9 cellular contexts compared by ENCODE assay signal in the genomic region with DNA sequence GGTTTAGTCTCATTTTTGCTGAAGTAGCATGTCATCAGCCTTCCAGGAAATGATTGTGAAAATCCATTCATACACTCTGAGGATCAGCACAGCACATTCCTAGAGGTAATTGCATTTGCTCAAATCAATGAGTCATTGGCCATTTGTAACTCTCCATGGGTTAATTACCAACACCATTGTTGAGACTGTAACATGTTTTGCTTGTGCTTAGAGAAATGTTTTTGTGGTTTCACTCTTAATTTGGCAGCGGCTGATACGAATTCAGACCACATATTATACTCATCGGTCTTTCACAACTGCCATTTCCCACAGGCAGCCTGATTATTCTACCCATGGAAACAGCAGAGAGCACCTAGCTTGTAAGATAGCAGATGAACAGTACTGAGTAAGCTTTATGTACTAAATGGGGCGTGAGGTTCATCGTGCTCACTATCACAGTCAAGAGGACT.
DNase-seq lines count a peak whose midpoint lies in the region; ATAC-seq, FAIRE-seq and TF ChIP-seq lines count a peak whose summit lies in the region.
"Had no signal": no experiment of that assay in that cellular context is flagged by ENCODE, and none has a peak within 500 bp of the region (broad histone marks: within the 10 kb centered on the region; RNA-seq: fewer than 3 reads in every experiment).

No MANE protein-coding gene starts in this region.

- H3K36me3 Mint-ChIP-seq in T-helper 2 cell treated with Interferon-gamma antibody and Interleukin-4, amounts not matched to agents 5 μg/mL and 100 μg/mL, for 36 hours (ENCODE audit: low read depth) = no peaks in the 10 kb centered on the region
- no peaks in the 10 kb centered on the region for H3K36me3 Mint-ChIP-seq in HFFc6 (ENCODE audit: low read depth)

- POLR2A ChIA-PET in BJ (lab: Charles Lee) = no interaction called here

- DNase-seq in BJ (ENCODE audit: low read depth) (peak; percentile 4), HCEC 1CT (peak; percentile 33), left ventricle myocardium superior (no peak), medulla oblongata (ENCODE audit: extremely low spot score) (no peak), D721Med (ENCODE audit: insufficient read length, low spot score) (no peak), HFFc6 (no peak)
- DNase-seq in T-helper 2 cell treated with Interferon-gamma antibody and Interleukin-4, amounts not matched to agents 5 μg/mL and 100 μg/mL, for 36 hours (ENCODE audit: low spot score) = peak; percentile 22
- DNase-seq: right cardiac atrium had no signal

- no peak for TF ChIP-seq CTCF in BJ (IDR thresholded peaks at IDR 0.05; ENCODE audit: insufficient read depth, low read depth, low read length)
- no peak for TF ChIP-seq CTCF in D721Med (IDR thresholded peaks at IDR 0.05; ENCODE audit: insufficient read depth, missing control alignments)
- TF ChIP-seq CTCF in HFFc6 (IDR thresholded peaks at IDR 0.05) = no peak

- CTCF ChIA-PET in BJ (lab: Yijun Ruan, JAX) = interaction anchor here (1.2 to 5.4 kb wide), 3 partner anchors 463 to 469 kb away, joined by 5 to 91 read pairs (median 14); no protein-coding TSS in a partner anchor

- intact Hi-C loops in left ventricle myocardium superior (cut with micrococcal nuclease) = loop anchor here (5.0 kb wide), 2 partner anchors 119 to 469 kb away; no protein-coding TSS in a partner anchor

- H3K36me3 ChIP-seq in BJ (ENCODE audit: control insufficient read depth, insufficient read depth, low read length) = no peaks in the 10 kb centered on the region

- H3K4me3 ChIP-seq in BJ (ENCODE audit: low read depth, low read length) = no peak overlapping the region

- ATAC-seq in left ventricle myocardium superior (peak; percentile 81), HG03175 (IDR thresholded peaks at IDR 0.05; ENCODE audit: unreplicated experiment) (no peak)

- H3K4me1 Mint-ChIP-seq in T-helper 2 cell treated with Interferon-gamma antibody and Interleukin-4, amounts not matched to agents 5 μg/mL and 100 μg/mL, for 36 hours (ENCODE audit: low read depth) = peaks cover 4% of the 10 kb centered on the region
- peaks cover 10% of the 10 kb centered on the region; the same call in 1 of the 2 replicates for H3K4me1 Mint-ChIP-seq in HFFc6 (ENCODE audit: low read depth)

- no peak overlapping the region for H3K4me3 Mint-ChIP-seq in T-helper 2 cell treated with Interferon-gamma antibody and Interleukin-4, amounts not matched to agents 5 μg/mL and 100 μg/mL, for 36 hours
- no peak overlapping the region for H3K4me3 Mint-ChIP-seq in HFFc6

- H3K27me3 ChIP-seq in BJ (ENCODE audit: control insufficient read depth, insufficient read depth, low read length) = no peaks in the 10 kb centered on the region

- no peak for FAIRE-seq in D721Med (lab: Jason Lieb, UNC)

- H3K9me3 Mint-ChIP-seq in T-helper 2 cell treated with Interferon-gamma antibody and Interleukin-4, amounts not matched to agents 5 μg/mL and 100 μg/mL, for 36 hours = no peaks in the 10 kb centered on the region
- H3K9me3 Mint-ChIP-seq in HFFc6 = no peaks in the 10 kb centered on the region

- no peak overlapping the region for H3K27ac Mint-ChIP-seq in T-helper 2 cell treated with Interferon-gamma antibody and Interleukin-4, amounts not matched to agents 5 μg/mL and 100 μg/mL, for 36 hours
- H3K27ac Mint-ChIP-seq in HFFc6 = no peak overlapping the region

- H3K27me3 Mint-ChIP-seq in T-helper 2 cell treated with Interferon-gamma antibody and Interleukin-4, amounts not matched to agents 5 μg/mL and 100 μg/mL, for 36 hours (ENCODE audit: low read depth) = peaks cover 18% of the 10 kb centered on the region
- peaks cover 6% of the 10 kb centered on the region for H3K27me3 Mint-ChIP-seq in HFFc6 (ENCODE audit: insufficient read depth)

Comparison
In these comparisons a context has a peak if more than half of its experiments do, and no peak if none do; other contexts are left out.
1. DNase-seq: peak in BJ (single experiment), HCEC 1CT (single experiment) and T-helper 2 cell treated with Interferon-gamma antibody and Interleukin-4, amounts not matched to agents 5 μg/mL and 100 μg/mL, for 36 hours (single experiment); none in left ventricle myocardium superior (single experiment), medulla oblongata (single experiment), D721Med (single experiment) and HFFc6 (single experiment).